In the genomic region with DNA sequence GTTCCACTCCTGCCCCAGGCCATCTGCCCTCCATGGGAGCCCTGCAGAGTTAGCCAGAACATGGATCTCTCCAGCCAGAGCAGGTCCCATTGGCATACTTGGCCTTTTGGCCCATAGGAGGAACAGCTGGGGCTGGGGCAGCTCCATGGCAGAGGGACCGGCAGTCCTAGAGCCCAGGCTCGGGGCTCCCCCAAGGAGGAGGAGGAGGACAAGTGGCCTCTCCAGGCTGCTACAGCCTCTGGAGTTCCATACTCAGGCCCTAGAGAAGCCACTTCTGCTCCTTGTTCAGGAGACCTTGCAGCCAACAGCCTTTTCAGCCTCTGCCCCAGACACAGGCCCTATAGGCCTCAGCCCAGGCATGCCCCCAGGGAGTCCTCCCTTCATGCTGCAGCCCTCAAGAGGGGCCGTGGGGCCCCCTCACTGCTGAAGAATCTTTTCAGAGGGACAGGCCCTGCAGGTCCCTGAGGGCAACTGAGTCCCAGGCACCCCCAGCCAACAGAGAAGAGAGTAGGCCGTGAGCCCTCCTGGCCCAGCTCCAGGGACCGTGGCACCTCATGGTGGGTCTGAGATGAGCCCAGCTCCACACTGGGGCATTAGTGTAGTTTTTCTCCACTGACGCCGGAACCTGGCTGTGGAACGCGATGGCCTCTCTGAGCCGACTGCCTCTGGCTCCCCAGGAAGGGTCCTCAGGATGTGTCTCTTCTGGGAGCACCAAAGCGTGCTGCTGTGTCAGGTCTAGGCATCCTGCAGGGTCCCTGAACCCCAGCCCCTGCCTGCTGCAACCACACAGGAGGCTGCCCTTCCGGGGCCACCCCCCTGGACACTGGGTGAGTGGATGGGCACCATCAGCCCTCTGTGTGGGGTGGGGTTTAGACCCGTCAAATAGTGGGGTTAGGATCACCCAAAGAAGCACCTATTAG, we compare ENCODE assay signal across 19 cellular contexts.
A peak's percentile ranks its signal among the peaks of the same experiment; 100 is the strongest.
DNase-seq lines count a peak whose midpoint lies in the region; ATAC-seq and TF ChIP-seq lines count a peak whose summit lies in the region.
"Had no signal": no experiment of that assay in that cellular context is flagged by ENCODE, and none has a peak within 500 bp of the region (broad histone marks: within the 10 kb centered on the region; RNA-seq: fewer than 3 reads in every experiment).

No MANE protein-coding gene starts in this region.

- H3K23ac ChIP-seq in IMR-90 (ENCODE audit: low read depth, low read length), result 0 out of 2 replicates have a peak overlapping the region, but pooled peaks have one; percentile 86

- 92% methylated on average over 7 of the region's 13 CpGs; no CpG with 5 or more reads in 1 of the 2 experiments for WGBS in IMR-90 (ENCODE audit: extremely low coverage in 2 of 2, insufficient read length in 1 of 2), 2 experiments
- 88 to 96% methylated on average over 13 of the region's 13 CpGs for whole genome bisulfite sequencing in lung, 2 donors
- WGBS in smooth muscle cell (ENCODE audit: low lambda C conversion rate), result 97% methylated on average over 13 of the region's 13 CpGs

- peaks cover 40% of the 10 kb centered on the region for H3K4me1 ChIP-seq in IMR-90 (ENCODE audit: control insufficient read depth, insufficient read depth, low read length)
- H3K4me1 ChIP-seq in lung (ENCODE audit: control insufficient read depth in 2 of 2, insufficient read depth in 2 of 2, low read length in 2 of 2), result peaks cover 0 to 25% of the 10 kb centered on the region in 2 donors
- peaks cover 25% of the 10 kb centered on the region for H3K4me1 ChIP-seq in smooth muscle cell (ENCODE audit: low read depth)
- H3K4me1 ChIP-seq: HAP-1 had no signal

- no peaks in the 10 kb centered on the region for H3K27me3 ChIP-seq in AG04450 (ENCODE audit: control insufficient read depth, insufficient read depth, low read length)
- no peaks in the 10 kb centered on the region for H3K27me3 ChIP-seq in IMR-90 (ENCODE audit: control insufficient read depth, insufficient read depth, low read length)
- H3K27me3 ChIP-seq in lung (ENCODE audit: control insufficient read depth, insufficient read depth), result no peaks in the 10 kb centered on the region
- H3K27me3 ChIP-seq in smooth muscle cell (ENCODE audit: low read depth), result no peaks in the 10 kb centered on the region

- peak overlapping the region; percentile 80 for H4K5ac ChIP-seq in IMR-90 (ENCODE audit: low read depth, low read length)

- H3K18ac ChIP-seq in IMR-90 (ENCODE audit: low read depth, low read length), result peak overlapping the region; percentile 63

- H2BK120ac ChIP-seq in IMR-90 (ENCODE audit: low read depth, low read length), result peak overlapping the region; percentile 97

- no peaks in the 10 kb centered on the region for H3K79me2 ChIP-seq in smooth muscle cell (ENCODE audit: low read depth)

- H3K56ac ChIP-seq in IMR-90 (ENCODE audit: extremely low read depth, insufficient read depth, low read length), result no peak overlapping the region

- peak overlapping the region; percentile 33 for H2AK9ac ChIP-seq in IMR-90 (replicated peaks; ENCODE audit: low read depth, low read length, poor library complexity)

- peaks cover 4% of the 10 kb centered on the region for H3K9me3 ChIP-seq in AG04450 (ENCODE audit: control insufficient read depth, insufficient read depth, low read length)
- no peaks in the 10 kb centered on the region for H3K9me3 ChIP-seq in IMR-90 (ENCODE audit: control insufficient read depth, insufficient read depth, low read length)
- H3K9me3 ChIP-seq in lung (ENCODE audit: control insufficient read depth in 2 of 2, insufficient read depth in 1 of 2, low read length in 1 of 2), result no peaks in the 10 kb centered on the region
- H3K9me3 ChIP-seq in smooth muscle cell (replicated peaks; ENCODE audit: low read depth), result no peaks in the 10 kb centered on the region
- H3K9me3 ChIP-seq: HAP-1 had no signal

- H3K9me1 ChIP-seq in IMR-90 (ENCODE audit: insufficient read depth, low read length), result peaks cover 38% of the 10 kb centered on the region

- H3K36me3 ChIP-seq in IMR-90 (ENCODE audit: control insufficient read depth, insufficient read depth, low read length) (no peaks in the 10 kb centered on the region), lung (ENCODE audit: control insufficient read depth in 2 of 2, insufficient read depth in 2 of 2, low read length in 2 of 2) (no peaks in the 10 kb centered on the region), smooth muscle cell (ENCODE audit: low read depth) (no peaks in the 10 kb centered on the region)
- H3K36me3 ChIP-seq: HAP-1 had no signal

- H3K4me3 ChIP-seq in AG04450 (ENCODE audit: low read depth, low read length) (no peak overlapping the region), IMR-90 (ENCODE audit: insufficient read depth, low read depth, low read length) (no peak overlapping the region), lung (no peak overlapping the region), smooth muscle cell (no peak overlapping the region)
- H3K4me3 ChIP-seq: GM23338, HAP-1 had no signal

- H2BK20ac ChIP-seq in IMR-90 (ENCODE audit: low read depth, low read length), result peak overlapping the region; percentile 94

- no peak for TF ChIP-seq RAD21 in IMR-90 (IDR thresholded peaks at IDR 0.05; ENCODE audit: low read length)

- BruUV-seq in IMR-90 (replicated peaks; lab: Mats Ljungman, UMichigan), result no TSS peak

- intact Hi-C loops in IMR-90 (cut with micrococcal nuclease), result loop anchor here (5.0 to 10.0 kb wide), 3 partner anchors 71 to 679 kb away; no protein-coding TSS in a partner anchor

- H2AFZ ChIP-seq in IMR-90 (replicated peaks; ENCODE audit: low read length, poor library complexity) (peak overlapping the region; percentile 60), smooth muscle cell (ENCODE audit: low read depth) (no peak overlapping the region)
- H2AFZ ChIP-seq: GM23338 had no signal

- peak overlapping the region; percentile 100 for H3K4ac ChIP-seq in IMR-90 (ENCODE audit: low read depth, low read length)

- no peak for ATAC-seq in IMR-90 (ENCODE audit: low read depth)
- peak; percentile 12 for ATAC-seq in lung (ENCODE audit: insufficient read depth, low FRiP score)
- ATAC-seq in GM18867 (IDR thresholded peaks at IDR 0.05; ENCODE audit: unreplicated experiment), result no peak
- ATAC-seq: GM23338 had no signal

- no peak for DNase-seq in AG04450 (ENCODE audit: low read depth, low spot score)
- DNase-seq in IMR-90, result no peak
- peak; percentile 60 for DNase-seq in lung (ENCODE audit: low spot score)
- DNase-seq in smooth muscle cell (lab: John Stamatoyannopoulos, UW; ENCODE audit: unreplicated experiment), result no peak
- DNase-seq in iPS-NIHi7 (ENCODE audit: extremely low spot score), result no peak
- DNase-seq in GM10248 (ENCODE audit: extremely low spot score), result no peak
- DNase-seq in KG1 (lab: John Stamatoyannopoulos, UW), result no peak
- DNase-seq: Calu3, Kasumi-1, MV-4-11, NCI-H2029, NCI-H446 treated with DMSO at 0.1 percent for 48 hours, NCI-H526 treated with DMSO at 0.1 percent for 48 hours, RPMI8226, SHP77 treated with DMSO at 0.1 percent for 48 hours, T-helper 1 cell had no signal

- peak overlapping the region; percentile 97; the same call in 2 of the 3 replicates for H2BK15ac ChIP-seq in IMR-90 (ENCODE audit: low read depth, low read length)

- peak overlapping the region; percentile 31 for H3K27ac ChIP-seq in AG04450 (ENCODE audit: low read depth, low read length)
- peak overlapping the region; percentile 9; the same call in 1 of the 2 replicates for H3K27ac ChIP-seq in IMR-90 (ENCODE audit: insufficient read depth, low read length)
- H3K27ac ChIP-seq in lung (ENCODE audit: low read depth in 1 of 2, low read length in 1 of 2), result no peak overlapping the region
- peak overlapping the region; percentile 99 for H3K27ac ChIP-seq in smooth muscle cell (ENCODE audit: low read depth)

- H3K14ac ChIP-seq in IMR-90 (replicated peaks; ENCODE audit: low read depth, low read length), result 0 out of 2 replicates have a peak overlapping the region, but pooled peaks have one; percentile 1

- peak overlapping the region; percentile 96 to 98 for H4K8ac ChIP-seq in IMR-90 (ENCODE audit: low read depth in 2 of 2, low read length in 2 of 2)

- peaks cover 10% of the 10 kb centered on the region for H3F3A ChIP-seq in smooth muscle cell (ENCODE audit: low read depth)

- H3K4me2 ChIP-seq in IMR-90 (ENCODE audit: low read depth, low read length), result no peak overlapping the region
- H3K4me2 ChIP-seq in smooth muscle cell, result no peak overlapping the region
- H3K4me2 ChIP-seq: GM23338 had no signal

- peak overlapping the region; percentile 84 for H2AK5ac ChIP-seq in IMR-90 (ENCODE audit: low read depth, low read length)

- TF ChIP-seq CTCF in AG04450 (IDR thresholded peaks at IDR 0.05; ENCODE audit: low read depth, low read length) (no peak), IMR-90 (conservative IDR thresholded peaks at IDR 0.05; ENCODE audit: low read depth, low read length) (no peak), lung (IDR thresholded peaks at IDR 0.05; ENCODE audit: control extremely low read depth, extremely low read depth) (no peak), smooth muscle cell (IDR thresholded peaks at IDR 0.05; ENCODE audit: borderline replicate concordance, insufficient read depth, poor library complexity, severe bottlenecking) (no peak), GM10248 (IDR thresholded peaks at IDR 0.05; ENCODE audit: control extremely low read depth, extremely low read depth, low read depth, missing control alignments) (no peak)

- H4K20me1 ChIP-seq in IMR-90 (ENCODE audit: insufficient read depth, low read length) (no peaks in the 10 kb centered on the region), smooth muscle cell (ENCODE audit: low read depth) (no peaks in the 10 kb centered on the region)

- peak overlapping the region; percentile 99 for H2BK5ac ChIP-seq in IMR-90 (ENCODE audit: low read depth, low read length, poor library complexity, severe bottlenecking)

- no peak for TF ChIP-seq POLR2A in IMR-90 (IDR thresholded peaks at IDR 0.05; ENCODE audit: low read depth, low read length)

- CTCF ChIA-PET in AG04450 (lab: Charles Lee) (interaction anchor here (1.6 kb wide), 1 partner anchor 431 kb away, joined by 5 read pairs; no protein-coding TSS in a partner anchor), IMR-90 (lab: Yijun Ruan, JAX) (no interaction called here), GM10248 (lab: Yijun Ruan, JAX) (interaction anchor here (0.9 to 1.3 kb wide), 2 partner anchors 11 to 12 kb away, joined by 3 to 4 read pairs; no protein-coding TSS in a partner anchor)

- 0 out of 4 replicates have a peak, but pooled peaks cover 0 to 11% of the 10 kb centered on the region in 2 experiments for H3K79me1 ChIP-seq in IMR-90 (ENCODE audit: low read depth in 1 of 2, low read length in 2 of 2)

- POLR2A ChIA-PET in AG04450 (lab: Yijun Ruan, JAX), result no interaction called here
- POLR2A ChIA-PET in IMR-90 (lab: Charles Lee; ENCODE audit: unreplicated experiment), result no interaction called here
- POLR2A ChIA-PET in GM10248 (lab: Yijun Ruan, JAX), result no interaction called here

- H4K91ac ChIP-seq in IMR-90 (ENCODE audit: insufficient read depth, low read depth, low read length), result peak overlapping the region; percentile 99

- dilution Hi-C loops in IMR-90 (cut with HindIII; ENCODE audit: low sequenced_read_pairs, unreplicated experiment), result no loop called here

- in situ Hi-C loops in IMR-90 (cut with MboI; ENCODE audit: low sequenced_read_pairs), result no loop called here

- H3K9ac ChIP-seq in IMR-90 (ENCODE audit: low read depth, low read length) (no peak overlapping the region), smooth muscle cell (ENCODE audit: low read depth) (no peak overlapping the region)

Comparison
In these comparisons a context has a peak if more than half of its experiments do, and no peak if none do; other contexts are left out.
1. H3K27ac ChIP-seq: peak in AG04450 (single experiment), IMR-90 (single experiment) and smooth muscle cell (single experiment); none in lung (0 of 2).